In the genomic region with DNA sequence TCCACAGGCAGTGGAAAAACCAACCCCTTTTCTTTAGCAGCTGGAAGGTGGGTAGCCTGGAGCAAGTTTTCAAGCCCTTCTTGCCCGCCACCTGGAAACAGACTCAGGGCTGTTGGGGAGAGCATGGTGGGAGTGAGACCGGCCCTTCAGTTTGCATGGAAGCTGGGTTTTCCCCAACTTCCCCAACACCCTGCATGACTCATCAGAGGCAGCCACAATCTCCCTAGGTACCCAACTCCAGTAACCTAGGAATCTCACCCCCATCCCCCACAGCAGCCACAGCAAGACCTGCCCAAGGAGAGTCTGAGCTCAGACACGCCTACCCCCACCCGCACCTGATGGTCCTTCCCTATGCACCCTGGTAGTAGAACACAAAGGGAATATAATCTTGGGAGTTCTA, we compare ENCODE assay signal across 26 cellular contexts.
"Had no signal": no experiment of that assay in that cellular context is flagged by ENCODE, and none has a peak within 500 bp of the region (broad histone marks: within the 10 kb centered on the region; RNA-seq: fewer than 3 reads in every experiment).

No MANE protein-coding gene starts in this region.

- H3K4me3 ChIP-seq: cardiac muscle cell, sigmoid colon, thoracic aorta, uterus had no signal

- H3K9me3 ChIP-seq: sigmoid colon, thoracic aorta, uterus had no signal

- H3K27ac ChIP-seq: cardiac muscle cell, sigmoid colon, thoracic aorta, uterus had no signal

- H3K27me3 Mint-ChIP-seq: activated CD4-positive, alpha-beta memory T cell treated with anti-CD3 and anti-CD28 coated beads, Interleukin-2, amount 10 ng/mL, durations not matched to agents 7 days and 5 days; activated CD4-positive, alpha-beta T cell treated with anti-CD3 and anti-CD28 coated beads, Interleukin-2, amount 10 ng/mL, durations not matched to agents 24 days and 14 days; progenitor cell of endocrine pancreas had no signal

- DNase-seq: activated CD4-positive, alpha-beta memory T cell treated with anti-CD3 and anti-CD28 coated beads, Interleukin-2, amount 10 ng/mL, durations not matched to agents 7 days and 5 days; activated CD4-positive, alpha-beta T cell treated with anti-CD3 and anti-CD28 coated beads, Interleukin-2, amount 10 ng/mL, durations not matched to agents 24 days and 14 days; activated CD4-positive, CD25-positive, alpha-beta regulatory T cell treated with anti-CD3 and anti-CD28 coated beads, Interleukin-2, amount 50 U/mL, for 72 hours; activated CD8-positive, alpha-beta memory T cell treated with anti-CD3 and anti-CD28 coated beads, Interleukin-2, amount 50 U/mL, for 48 hours; activated gamma-delta T cell; activated naive CD4-positive, alpha-beta T cell treated with anti-CD3 and anti-CD28 coated beads, Interleukin-2, amount 50 U/mL, for 16 hours; activated T-cell treated with anti-CD3 and anti-CD28 coated beads, Interleukin-2, amount 50 U/mL, for 24 hours; amygdala; cortex of kidney; effector memory CD8-positive, alpha-beta T cell; foreskin fibroblast; left cardiac atrium; left ventricle myocardium superior; sigmoid colon; small intestine; stimulated activated CD4-positive, alpha-beta T cell treated with anti-CD3 and anti-CD28 coated beads, Interleukin-4, amount 100 ng/mL, for 24 hours; T-helper 2 cell; trophoblast cell; uterus had no signal

- H3K9me3 Mint-ChIP-seq: activated CD4-positive, alpha-beta memory T cell treated with anti-CD3 and anti-CD28 coated beads, Interleukin-2, amount 10 ng/mL, durations not matched to agents 7 days and 5 days had no signal

- H3K27me3 ChIP-seq: cardiac muscle cell, sigmoid colon, uterus had no signal

- H3K4me1 ChIP-seq: sigmoid colon, uterus had no signal

- H3K36me3 Mint-ChIP-seq: stimulated activated effector memory CD8-positive, alpha-beta T cell treated with anti-CD3 and anti-CD28 coated beads, Interleukin-12 subunit alpha, Interleukin-12 subunit beta, amount 100 ng/mL, for 72 hours had no signal

- H3K27ac Mint-ChIP-seq: activated CD4-positive, alpha-beta memory T cell treated with anti-CD3 and anti-CD28 coated beads, Interleukin-2, amount 10 ng/mL, durations not matched to agents 7 days and 5 days; activated CD4-positive, alpha-beta T cell treated with anti-CD3 and anti-CD28 coated beads, Interleukin-2, amount 10 ng/mL, durations not matched to agents 24 days and 14 days; activated T-cell treated with anti-CD3 and anti-CD28 coated beads, Interleukin-2, amount 50 U/mL, for 24 hours; effector memory CD8-positive, alpha-beta T cell; nephron; progenitor cell of endocrine pancreas; stimulated activated effector memory CD8-positive, alpha-beta T cell treated with anti-CD3 and anti-CD28 coated beads, Interleukin-12 subunit alpha, Interleukin-12 subunit beta, amount 100 ng/mL, for 72 hours; stimulated activated naive CD8-positive, alpha-beta T cell treated with anti-CD3 and anti-CD28 coated beads, Interleukin-15, Interleukin-2, amounts not matched to agents 100 ng/mL and 50 ng/mL, for 24 hours had no signal

- ATAC-seq: effector memory CD8-positive, alpha-beta T cell; esophagus mucosa; left cardiac atrium; left ventricle myocardium superior; stimulated activated effector memory CD8-positive, alpha-beta T cell treated with anti-CD3 and anti-CD28 coated beads, Interleukin-12 subunit alpha, Interleukin-12 subunit beta, amount 100 ng/mL, for 72 hours had no signal

- H3K36me3 ChIP-seq: cardiac muscle cell, sigmoid colon, thoracic aorta, uterus had no signal

- H3K4me1 Mint-ChIP-seq: activated CD4-positive, alpha-beta memory T cell treated with anti-CD3 and anti-CD28 coated beads, Interleukin-2, amount 10 ng/mL, durations not matched to agents 7 days and 5 days; activated CD4-positive, alpha-beta T cell treated with anti-CD3 and anti-CD28 coated beads, Interleukin-2, amount 10 ng/mL, durations not matched to agents 24 days and 14 days; nephron; stimulated activated effector memory CD8-positive, alpha-beta T cell treated with anti-CD3 and anti-CD28 coated beads, Interleukin-12 subunit alpha, Interleukin-12 subunit beta, amount 100 ng/mL, for 72 hours had no signal

- H3K4me3 Mint-ChIP-seq: activated CD4-positive, alpha-beta memory T cell treated with anti-CD3 and anti-CD28 coated beads, Interleukin-2, amount 10 ng/mL, durations not matched to agents 7 days and 5 days; activated CD4-positive, alpha-beta T cell treated with anti-CD3 and anti-CD28 coated beads, Interleukin-2, amount 10 ng/mL, durations not matched to agents 24 days and 14 days; activated T-cell treated with anti-CD3 and anti-CD28 coated beads, Interleukin-2, amount 50 U/mL, for 24 hours; effector memory CD8-positive, alpha-beta T cell; nephron; stimulated activated effector memory CD8-positive, alpha-beta T cell treated with anti-CD3 and anti-CD28 coated beads, Interleukin-12 subunit alpha, Interleukin-12 subunit beta, amount 100 ng/mL, for 72 hours; stimulated activated naive CD8-positive, alpha-beta T cell treated with anti-CD3 and anti-CD28 coated beads, Interleukin-15, Interleukin-2, amounts not matched to agents 100 ng/mL and 50 ng/mL, for 24 hours had no signal
